Comparison of ENCODE assay signal across 18 cellular contexts in genomic region chr2:8806885-8807701, GRCh38.
"Had no signal": no experiment of that assay in that cellular context is flagged by ENCODE, and none has a peak within 500 bp of the region (broad histone marks: within the 10 kb centered on the region; RNA-seq: fewer than 3 reads in every experiment).

No MANE protein-coding gene starts in this region.

- DNase-seq: activated CD4-positive, alpha-beta memory T cell treated with anti-CD3 and anti-CD28 coated beads for 36 hours; activated CD4-positive, CD25-positive, alpha-beta regulatory T cell treated with anti-CD3 and anti-CD28 coated beads, Interleukin-2, amount 50 U/mL, for 72 hours; activated CD8-positive, alpha-beta memory T cell treated with anti-CD3 and anti-CD28 coated beads, Interleukin-2, amount 10 ng/mL, durations not matched to agents 7 days and 5 days; activated naive CD4-positive, alpha-beta T cell; activated naive CD8-positive, alpha-beta T cell treated with anti-CD3 and anti-CD28 coated beads, Interleukin-2, amount 10 ng/mL, durations not matched to agents 7 days and 5 days; amygdala; central memory CD4-positive, alpha-beta T cell; endodermal cell; foreskin keratinocyte; glutamatergic neuron; stimulated activated CD4-positive, alpha-beta T cell treated with anti-CD3 and anti-CD28 coated beads, Interleukin-2, amount 100 ng/mL, for 24 hours; T-helper 1 cell; transverse colon had no signal

- H3K27ac ChIP-seq: epithelial cell of prostate, foreskin keratinocyte, suprapubic skin, transverse colon had no signal

- FAIRE-seq: colon, keratinocyte had no signal

- H3K27me3 ChIP-seq: foreskin keratinocyte, suprapubic skin, transverse colon had no signal

- ATAC-seq: activated CD8-positive, alpha-beta memory T cell treated with anti-CD3 and anti-CD28 coated beads, Interleukin-2, amount 10 ng/mL, durations not matched to agents 7 days and 5 days; foreskin keratinocyte; natural killer cell treated with Interleukin-12 subunit alpha and Interleukin-12 subunit beta and Interleukin-15 and Interleukin-18, amount 100 ng/mL, for 72 hours had no signal

- H3K9me3 ChIP-seq: suprapubic skin, transverse colon had no signal

- H3K4me3 ChIP-seq: suprapubic skin, transverse colon had no signal
